Comparison of ENCODE assay signal across 9 cellular contexts in the genomic region with DNA sequence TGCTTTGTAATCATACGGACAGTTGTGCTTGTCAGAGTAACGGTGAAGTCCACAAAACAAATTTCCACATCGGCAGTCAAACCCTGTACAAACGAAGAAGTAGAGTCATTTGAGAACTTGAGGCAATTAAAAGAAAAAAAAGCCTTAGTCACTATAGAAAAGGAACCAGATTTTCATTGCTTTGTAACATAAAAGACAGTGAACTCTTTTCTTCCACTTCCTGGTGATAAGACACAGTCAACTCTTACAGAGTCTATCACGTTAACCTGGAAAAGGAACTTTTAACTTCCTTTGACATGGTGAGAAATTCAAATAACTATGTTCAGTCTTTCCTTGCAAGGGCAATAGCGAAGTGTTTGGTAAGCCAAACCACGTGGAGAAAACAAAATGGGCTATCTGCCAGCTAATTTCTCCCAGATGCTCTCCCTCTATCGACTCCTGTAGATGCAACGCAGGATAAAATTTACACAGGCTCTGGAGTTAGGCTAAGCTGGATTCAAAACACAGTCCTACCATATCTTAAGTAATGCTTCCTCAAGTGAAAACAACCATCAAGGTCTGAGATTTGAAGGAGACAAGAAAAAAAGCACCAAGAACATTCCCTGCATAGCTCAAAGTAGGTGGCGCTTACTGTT.
DNase-seq lines count a peak whose midpoint lies in the region; TF ChIP-seq lines count a peak whose summit lies in the region.
"Had no signal": no experiment of that assay in that cellular context is flagged by ENCODE, and none has a peak within 500 bp of the region (broad histone marks: within the 10 kb centered on the region; RNA-seq: fewer than 3 reads in every experiment).

No MANE protein-coding gene starts in this region.

- H3K9me3 ChIP-seq in BLaER1 treated with 17β-estradiol and CSF1 and Interleukin-3, amounts not matched to agents 10 nM and 100 nM (replicated peaks in 1 of 11), result no peaks in the 10 kb centered on the region
- H3K9me3 ChIP-seq in muscle layer of duodenum (ENCODE audit: control insufficient read depth in 1 of 2, low read length in 2 of 2), result no peaks in the 10 kb centered on the region

- peak; percentile 69 for DNase-seq in NCI-H82 (lab: John Stamatoyannopoulos, UW)
- peak; percentile 74 for DNase-seq in choroid plexus epithelial cell (ENCODE audit: low read depth)
- no peak for DNase-seq in effector CD8-positive, alpha-beta T cell (lab: John Stamatoyannopoulos, UW)
- DNase-seq in stimulated activated CD4-positive, alpha-beta T cell treated with anti-CD3 and anti-CD28 coated beads, Interleukin-4, amount 100 ng/mL, for 1 hour, result no peak
- no peak for DNase-seq in NCI-H345 (lab: John Stamatoyannopoulos, UW)
- no peak for DNase-seq in SKM-1 (lab: John Stamatoyannopoulos, UW; ENCODE audit: unreplicated experiment)
- DNase-seq: NK-92 treated with Interleukin-12 subunit alpha and Interleukin-12 subunit beta, amount 100 ng/mL, for 24 hours had no signal

- peak overlapping the region in 5 of 11 experiments; percentile 52 to 86 (median 83); a peak in 9 of 22 replicates for H3K4me2 ChIP-seq in BLaER1 treated with 17β-estradiol and CSF1 and Interleukin-3, amounts not matched to agents 10 nM and 100 nM

- peaks cover 86 to 100% (median 95%) of the 10 kb centered on the region in 11 experiments for H4K20me1 ChIP-seq in BLaER1 treated with 17β-estradiol and CSF1 and Interleukin-3, amounts not matched to agents 10 nM and 100 nM

- no peaks in the 10 kb centered on the region for H3K27me3 ChIP-seq in BLaER1 treated with 17β-estradiol and CSF1 and Interleukin-3, amounts not matched to agents 10 nM and 100 nM
- no peaks in the 10 kb centered on the region for H3K27me3 ChIP-seq in muscle layer of duodenum (ENCODE audit: low read depth, low read length)

- H3K36me3 ChIP-seq in BLaER1 treated with 17β-estradiol and CSF1 and Interleukin-3, amounts not matched to agents 10 nM and 100 nM, result peaks cover 94 to 98% (median 96%) of the 10 kb centered on the region in 11 experiments
- peaks cover 58 to 71% of the 10 kb centered on the region in 2 donors for H3K36me3 ChIP-seq in muscle layer of duodenum (ENCODE audit: control insufficient read depth in 1 of 2, insufficient read depth in 2 of 2, low read length in 2 of 2)

- peak; percentile 11 for TF ChIP-seq CTCF in choroid plexus epithelial cell (conservative IDR thresholded peaks at IDR 0.05; ENCODE audit: low read depth, low read length)

- peak overlapping the region in 3 of 11 experiments; percentile 40 to 99 (median 47); a peak in 5 of 22 replicates for H3K9ac ChIP-seq in BLaER1 treated with 17β-estradiol and CSF1 and Interleukin-3, amounts not matched to agents 10 nM and 100 nM

- peaks cover 15 to 79% (median 47%) of the 10 kb centered on the region in 10 experiments for H3K4me1 ChIP-seq in BLaER1 treated with 17β-estradiol and CSF1 and Interleukin-3, amounts not matched to agents 10 nM and 100 nM
- H3K4me1 ChIP-seq in muscle layer of duodenum (ENCODE audit: control insufficient read depth in 1 of 2, insufficient read depth in 2 of 2, low read length in 2 of 2), result peaks cover 42 to 70% of the 10 kb centered on the region in 2 donors

- no peak overlapping the region for H3K4me3 ChIP-seq in BLaER1 treated with 17β-estradiol and CSF1 and Interleukin-3, amounts not matched to agents 10 nM and 100 nM
- H3K4me3 ChIP-seq in choroid plexus epithelial cell (ENCODE audit: low read depth, low read length), result no peak overlapping the region
- no peak overlapping the region for H3K4me3 ChIP-seq in muscle layer of duodenum (ENCODE audit: low read depth in 1 of 2, low read length in 2 of 2)

- peak overlapping the region in 6 of 11 experiments; percentile 13 to 66 (median 56); a peak in 9 of 22 replicates for H3K27ac ChIP-seq in BLaER1 treated with 17β-estradiol and CSF1 and Interleukin-3, amounts not matched to agents 10 nM and 100 nM
- peak overlapping the region; percentile 25 for H3K27ac ChIP-seq in muscle layer of duodenum (ENCODE audit: low read length)

Comparison
In these comparisons a context has a peak if more than half of its experiments do, and no peak if none do; other contexts are left out.
1. DNase-seq: peak in NCI-H82 (single experiment) and choroid plexus epithelial cell (single experiment); none in effector CD8-positive, alpha-beta T cell (single experiment), stimulated activated CD4-positive, alpha-beta T cell treated with anti-CD3 and anti-CD28 coated beads, Interleukin-4, amount 100 ng/mL, for 1 hour (single experiment), NCI-H345 (single experiment) and SKM-1 (single experiment).